Comparison of ENCODE assay signal across 9 cellular contexts in the genomic region with DNA sequence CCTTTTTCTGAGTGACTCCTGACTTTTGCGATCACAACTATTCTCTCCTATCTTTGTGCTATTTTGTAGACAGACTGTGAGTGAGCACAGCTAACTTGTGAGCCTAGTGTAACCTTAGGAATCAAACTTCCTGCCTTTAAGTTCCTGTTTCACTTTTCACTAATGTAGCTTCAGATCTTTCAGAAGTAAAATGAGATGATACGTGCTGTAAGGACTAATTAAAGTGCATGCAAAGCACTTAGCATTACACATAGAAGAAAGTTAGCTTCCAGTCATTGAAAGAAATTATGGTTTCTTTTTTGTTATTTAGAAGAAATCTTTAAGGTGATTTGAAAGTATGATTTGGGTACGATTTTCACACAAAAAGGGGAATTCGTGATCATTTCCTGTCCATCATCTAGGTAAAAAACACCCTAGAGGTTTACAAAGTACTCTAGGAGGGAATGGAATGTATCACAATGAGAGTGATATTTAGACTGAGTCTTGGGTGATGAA.
A peak's percentile ranks its signal among the peaks of the same experiment; 100 is the strongest.
DNase-seq lines count a peak whose midpoint lies in the region; ATAC-seq and TF ChIP-seq lines count a peak whose summit lies in the region.
"Had no signal": no experiment of that assay in that cellular context is flagged by ENCODE, and none has a peak within 500 bp of the region (broad histone marks: within the 10 kb centered on the region; RNA-seq: fewer than 3 reads in every experiment).

No MANE protein-coding gene starts in this region.

- DNase-seq in GM13977 (ENCODE audit: low spot score): peak; percentile 56
- DNase-seq in Jurkat, Clone E6-1 (ENCODE audit: low read depth, low spot score): peak; percentile 26
- DNase-seq in fibroblast of lung (ENCODE audit: low read depth in 2 of 2): no peak
- no peak for DNase-seq in HT-29 (ENCODE audit: low spot score)
- DNase-seq in hepatic stellate cell (ENCODE audit: low spot score): no peak
- DNase-seq in NCI-H774 (lab: John Stamatoyannopoulos, UW): no peak
- no peak for DNase-seq in mesenteric fat pad (ENCODE audit: low spot score)
- DNase-seq: IMR-90 had no signal

- H3K79me2 ChIP-seq in fibroblast of lung (ENCODE audit: control insufficient read depth, insufficient read depth, low read length): no peaks in the 10 kb centered on the region

- H3K27ac ChIP-seq in fibroblast of lung (ENCODE audit: insufficient read depth, low read length): no peak overlapping the region

- ATAC-seq in GM21526 (IDR thresholded peaks at IDR 0.05; ENCODE audit: low FRiP score, unreplicated experiment): peak; percentile 78

- H3K27me3 ChIP-seq in fibroblast of lung (ENCODE audit: control insufficient read depth, insufficient read depth, low read length): no peaks in the 10 kb centered on the region

- no peak overlapping the region for H3K4me2 ChIP-seq in fibroblast of lung (ENCODE audit: extremely low read depth, insufficient read depth, low read length)

- peak overlapping the region; percentile 20 for H2AFZ ChIP-seq in fibroblast of lung (ENCODE audit: low read length)

- H3K4me1 ChIP-seq in fibroblast of lung (ENCODE audit: control insufficient read depth, extremely low read depth, insufficient read depth, low read length): no peaks in the 10 kb centered on the region

- H3K4me3 ChIP-seq in Jurkat, Clone E6-1 (ENCODE audit: low read length): no peak overlapping the region
- no peak overlapping the region for H3K4me3 ChIP-seq in fibroblast of lung (replicated peaks in 1 of 4; ENCODE audit: control extremely low read depth in 1 of 4, insufficient read depth in 1 of 4, low read depth in 3 of 4, low read length in 4 of 4)

- no peaks in the 10 kb centered on the region for H3K36me3 ChIP-seq in fibroblast of lung (ENCODE audit: control insufficient read depth, insufficient read depth, low read length)

- TF ChIP-seq CTCF in GM13977 (IDR thresholded peaks at IDR 0.05; ENCODE audit: extremely low read depth, insufficient read depth, missing control alignments) (no peak), fibroblast of lung (conservative IDR thresholded peaks at IDR 0.05 in 1 of 2, IDR thresholded peaks at IDR 0.05 in 1 of 2; ENCODE audit: low read depth in 1 of 2, low read length in 2 of 2) (no peak)

- in situ Hi-C loops in GM13977 (cut with MboI; ENCODE audit: low pct_unique_long_range_greater_than_20kb, low sequenced_read_pairs, unreplicated experiment): no loop called here

- no peaks in the 10 kb centered on the region for H4K20me1 ChIP-seq in fibroblast of lung (ENCODE audit: control insufficient read depth, extremely low read depth, insufficient read depth, low read length)

- no peaks in the 10 kb centered on the region for H3K9me3 ChIP-seq in fibroblast of lung (ENCODE audit: control insufficient read depth, insufficient read depth, low read depth, low read length)

- H3K9ac ChIP-seq in fibroblast of lung (ENCODE audit: insufficient read depth, low read length): no peak overlapping the region

Comparison
In these comparisons a context has a peak if more than half of its experiments do, and no peak if none do; other contexts are left out.
1. DNase-seq: peak in GM13977 (single experiment) and Jurkat, Clone E6-1 (single experiment); none in fibroblast of lung (0 of 2), HT-29 (single experiment), hepatic stellate cell (single experiment), NCI-H774 (single experiment) and mesenteric fat pad (single experiment).